Comparison of ENCODE assay signal across 13 cellular contexts in the genomic region with DNA sequence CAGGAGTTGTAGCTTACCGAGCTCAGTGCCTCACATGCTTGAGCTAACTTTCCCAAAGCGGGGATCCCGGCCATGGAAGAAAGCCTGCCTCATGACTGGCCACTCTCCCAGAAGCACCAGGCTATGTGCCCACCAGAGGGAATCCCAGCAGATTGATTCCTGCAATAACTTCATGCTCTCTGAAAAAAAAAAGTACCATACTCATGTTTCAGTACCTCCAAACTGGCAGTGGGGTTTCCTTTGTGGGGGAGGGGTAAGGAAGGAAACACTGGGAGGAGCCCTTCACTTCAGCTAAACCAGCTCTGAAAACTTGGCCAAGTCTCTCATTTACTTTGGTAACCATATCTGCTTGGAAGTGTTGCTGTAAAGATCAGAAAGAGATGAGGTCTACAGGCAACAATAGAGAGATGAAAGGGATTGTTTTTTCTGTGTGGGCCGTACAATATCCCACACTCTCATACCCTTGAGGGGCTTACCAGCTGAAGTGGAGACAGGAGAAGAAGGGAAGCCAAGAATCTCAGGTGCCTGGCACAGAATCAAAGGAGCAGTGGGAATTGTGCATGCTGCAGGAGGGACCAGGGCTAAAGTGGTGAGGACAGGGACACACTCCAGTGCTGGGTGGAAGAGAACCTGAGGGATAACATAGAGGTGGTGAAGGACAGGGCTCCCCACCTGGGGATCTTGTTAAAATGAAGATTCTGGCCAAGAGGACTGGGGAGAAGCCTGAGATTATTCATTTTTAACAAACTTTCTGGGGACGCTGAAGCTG. TPM values are rescaled to one million over a fixed set of nuclear protein-coding genes. Genes with fewer than 3 reads are reported as not detected.
DNase-seq lines count a peak whose midpoint lies in the region; ATAC-seq, FAIRE-seq and TF ChIP-seq lines count a peak whose summit lies in the region.
"Had no signal": no experiment of that assay in that cellular context is flagged by ENCODE, and none has a peak within 500 bp of the region (broad histone marks: within the 10 kb centered on the region; RNA-seq: fewer than 3 reads in every experiment).

No MANE protein-coding gene starts in this region.

- H3K27me3 ChIP-seq in H1 (replicated peaks in 1 of 4; ENCODE audit: control insufficient read depth in 3 of 4, extremely low read depth in 1 of 4, insufficient read depth in 3 of 4, low read length in 3 of 4) = no peaks in the 10 kb centered on the region
- no peaks in the 10 kb centered on the region for H3K27me3 ChIP-seq in neural progenitor cell
- H3K27me3 ChIP-seq: adrenal gland, ovary had no signal

- 86% methylated on average over 5 of the region's 5 CpGs; no CpG with 5 or more reads in 1 of the 2 experiments for WGBS in H1 (ENCODE audit: extremely low coverage in 1 of 2, insufficient coverage in 1 of 2, insufficient read length in 1 of 2, insufficient replicate concordance in 2 of 2, low coverage in 1 of 2, low lambda C conversion rate in 2 of 2, missing lambda C conversion rate in 1 of 2), 2 experiments

- H3K4me1 ChIP-seq in H1 (replicated peaks in 1 of 4; ENCODE audit: control insufficient read depth in 3 of 4, insufficient read depth in 4 of 4, low read length in 3 of 4) (peaks cover 0 to 11% (median 3%) of the 10 kb centered on the region in 4 experiments; a peak in 5 of 7 replicates), neural progenitor cell (peaks cover 18% of the 10 kb centered on the region)
- H3K4me1 ChIP-seq: adrenal gland had no signal

- no peaks in the 10 kb centered on the region for H3K79me1 ChIP-seq in H1 (ENCODE audit: low read depth, low read length)

- H3K4me2 ChIP-seq in H1 (ENCODE audit: insufficient read depth in 1 of 2, low read depth in 2 of 2, low read length in 2 of 2) = no peak overlapping the region
- peak overlapping the region; percentile 41 for H3K4me2 ChIP-seq in neural progenitor cell

- H2BK5ac ChIP-seq in H1 (ENCODE audit: low read depth, low read length) = no peak overlapping the region; the same call in 1 of the 2 replicates

- H3K9me3 ChIP-seq in H1 (ENCODE audit: insufficient read depth in 2 of 2, low read depth in 1 of 2, low read length in 1 of 2) (peaks cover 0 to 4% of the 10 kb centered on the region in 2 experiments; a peak in 1 of 4 replicates), neural progenitor cell (ENCODE audit: low read depth) (no peaks in the 10 kb centered on the region)
- H3K9me3 ChIP-seq: adrenal gland, ovary had no signal

- 0 out of 2 replicates have a peak overlapping the region, but pooled peaks have one; percentile 29 for H2BK20ac ChIP-seq in H1 (ENCODE audit: low read length)

- peaks cover 10% of the 10 kb centered on the region for H3F3A ChIP-seq in neural progenitor cell (ENCODE audit: low read depth)

- H3K14ac ChIP-seq in H1 (ENCODE audit: insufficient read length) = no peak overlapping the region

- CTCF ChIA-PET in H1 (lab: Charles Lee; ENCODE audit: partially characterized antibody) = interaction anchor here (1.3 to 3.4 kb wide), 3 partner anchors 20 to 33 kb away, joined by 3 to 13 read pairs (median 5); no protein-coding TSS in a partner anchor
- CTCF ChIA-PET in T-cell (lab: Charles Lee) = no interaction called here

- FAIRE-seq in H1 (lab: Jason Lieb, UNC) = no peak
- FAIRE-seq: endometrium had no signal

- H3K4me3 Mint-ChIP-seq in neural progenitor cell (no peak overlapping the region), T-cell (no peak overlapping the region)
- H3K4me3 Mint-ChIP-seq: activated CD4-positive, alpha-beta memory T cell treated with anti-CD3 and anti-CD28 coated beads, Interleukin-2, amount 10 ng/mL, durations not matched to agents 7 days and 5 days had no signal

- H3K27ac Mint-ChIP-seq in neural progenitor cell (no peak overlapping the region), T-cell (no peak overlapping the region)
- H3K27ac Mint-ChIP-seq: activated CD4-positive, alpha-beta memory T cell treated with anti-CD3 and anti-CD28 coated beads, Interleukin-2, amount 10 ng/mL, durations not matched to agents 7 days and 5 days had no signal

- no peak overlapping the region for H3K9ac ChIP-seq in H1 (replicated peaks in 1 of 4; ENCODE audit: extremely low read depth in 1 of 4, low read depth in 3 of 4, low read length in 3 of 4)
- no peak overlapping the region for H3K9ac ChIP-seq in neural progenitor cell

- H3K27ac ChIP-seq in C4-2B (peak overlapping the region; percentile 96), H1 (ENCODE audit: low read depth, low read length) (no peak overlapping the region), neural progenitor cell (no peak overlapping the region)
- H3K27ac ChIP-seq: adrenal gland, ovary had no signal

- peak overlapping the region; percentile 56; the same call in 1 of the 2 replicates for H3K18ac ChIP-seq in H1 (ENCODE audit: extremely low read depth, low read length)

- no peak overlapping the region for H3K4me3 ChIP-seq in H1 (ENCODE audit: extremely low read depth in 1 of 4, insufficient read depth in 2 of 4, low read depth in 3 of 4, low read length in 4 of 4)
- no peak overlapping the region for H3K4me3 ChIP-seq in neural progenitor cell
- H3K4me3 ChIP-seq: adrenal gland, ovary had no signal

- POLR2A ChIA-PET in H1 (lab: Charles Lee; ENCODE audit: partially characterized antibody) (no interaction called here), T-cell (lab: Charles Lee) (no interaction called here)

- H3K4ac ChIP-seq in H1 (replicated peaks; ENCODE audit: insufficient read length, low read depth, low read length) = no peak overlapping the region

- no peaks in the 10 kb centered on the region for H3K36me3 Mint-ChIP-seq in neural progenitor cell
- no peaks in the 10 kb centered on the region for H3K36me3 Mint-ChIP-seq in T-cell

- no peaks in the 10 kb centered on the region for H3K23me2 ChIP-seq in H1 (ENCODE audit: low read depth, low read length)

- H3K9me3 Mint-ChIP-seq in neural progenitor cell = peaks cover 4% of the 10 kb centered on the region
- no peaks in the 10 kb centered on the region for H3K9me3 Mint-ChIP-seq in T-cell
- H3K9me3 Mint-ChIP-seq: activated CD4-positive, alpha-beta memory T cell treated with anti-CD3 and anti-CD28 coated beads, Interleukin-2, amount 10 ng/mL, durations not matched to agents 7 days and 5 days had no signal

- no peak overlapping the region for H2AK5ac ChIP-seq in H1 (ENCODE audit: low read depth, low read length)

- no peak overlapping the region for H4K5ac ChIP-seq in H1 (ENCODE audit: insufficient read length, low read depth, low read length)

- H3K4me1 Mint-ChIP-seq in neural progenitor cell (peaks cover 10% of the 10 kb centered on the region), T-cell (peaks cover 0 to 11% (median 4%) of the 10 kb centered on the region in 3 donors)

- no peaks in the 10 kb centered on the region for H4K20me1 ChIP-seq in H1 (replicated peaks in 1 of 2; ENCODE audit: control insufficient read depth in 1 of 2, insufficient read depth in 2 of 2, low read length in 2 of 2)
- H4K20me1 ChIP-seq in neural progenitor cell (ENCODE audit: low read depth) = no peaks in the 10 kb centered on the region

- TF ChIP-seq EP300 in H1 (IDR thresholded peaks at IDR 0.05; ENCODE audit: borderline replicate concordance in 1 of 2, low read depth in 2 of 2, low read length in 2 of 2) = no peak

- ATAC-seq in GM21360 (IDR thresholded peaks at IDR 0.05; ENCODE audit: unreplicated experiment) = no peak
- ATAC-seq in HG03159 (IDR thresholded peaks at IDR 0.05; ENCODE audit: unreplicated experiment) = no peak
- ATAC-seq in T-cell (replicated peaks in 1 of 4) = no peak

- H3K27me3 Mint-ChIP-seq in neural progenitor cell (ENCODE audit: insufficient read depth, low read depth) (peaks cover 2% of the 10 kb centered on the region), T-cell (peaks cover 12 to 22% of the 10 kb centered on the region in 2 donors)

- no peak overlapping the region for H2BK120ac ChIP-seq in H1 (replicated peaks; ENCODE audit: low read depth, low read length)

- no peak overlapping the region for H4K8ac ChIP-seq in H1 (ENCODE audit: extremely low read depth, insufficient read depth, low read length)

- TF ChIP-seq POLR2A in H1 (IDR thresholded peaks at IDR 0.05; ENCODE audit: control extremely low read depth in 1 of 2, low read depth in 2 of 2, low read length in 2 of 2) = no peak

- no peak overlapping the region for H4K91ac ChIP-seq in H1 (replicated peaks; ENCODE audit: insufficient read length, low read length)

- peak overlapping the region; percentile 39; the same call in 1 of the 2 replicates for H2BK12ac ChIP-seq in H1 (ENCODE audit: low read depth, low read length)

- peak overlapping the region; percentile 54; the same call in 1 of the 2 replicates for H2AFZ ChIP-seq in H1 (ENCODE audit: low read length)
- H2AFZ ChIP-seq in neural progenitor cell (replicated peaks) = peak overlapping the region; percentile 45

- TF ChIP-seq CTCF in C4-2B (conservative IDR thresholded peaks at IDR 0.05) = no peak
- TF ChIP-seq CTCF in H1 (IDR thresholded peaks at IDR 0.05; ENCODE audit: control extremely low read depth in 1 of 3, insufficient read depth in 1 of 3, low read depth in 1 of 3, low read length in 3 of 3) = no peak
- no peak for TF ChIP-seq CTCF in neural progenitor cell (IDR thresholded peaks at IDR 0.05)

- DNase-seq in NCI-H2029 treated with DMSO at 0.1 percent for 48 hours (lab: John Stamatoyannopoulos, UW) (peak; percentile 49), H1 (ENCODE audit: low read depth in 1 of 2, low spot score in 2 of 2) (no peak), neural progenitor cell (ENCODE audit: low spot score) (no peak), T-cell (no peak)
- no peak for DNase-seq in stimulated activated CD4-positive, alpha-beta T cell treated with anti-CD3 and anti-CD28 coated beads, Interleukin-15, amount 100 ng/mL, for 24 hours
- DNase-seq: activated CD4-positive, alpha-beta memory T cell treated with anti-CD3 and anti-CD28 coated beads, Interleukin-2, amount 10 ng/mL, durations not matched to agents 7 days and 5 days; adrenal gland; ovary; SHP77 treated with DMSO at 0.1 percent for 48 hours had no signal

- no peak overlapping the region for H2BK15ac ChIP-seq in H1 (ENCODE audit: low read length)

- H3K56ac ChIP-seq in H1 (replicated peaks; ENCODE audit: insufficient read length, low read depth, low read length) = no peak overlapping the region

- H3K79me2 ChIP-seq in H1 (ENCODE audit: control insufficient read depth in 1 of 2, insufficient read depth in 2 of 2, low read length in 2 of 2) (no peaks in the 10 kb centered on the region), neural progenitor cell (ENCODE audit: low read depth) (no peaks in the 10 kb centered on the region)

- no peak for TF ChIP-seq RAD21 in H1 (IDR thresholded peaks at IDR 0.05 in 1 of 2, conservative IDR thresholded peaks at IDR 0.05 in 1 of 2; ENCODE audit: low read depth in 2 of 2, low read length in 2 of 2)

- H3K23ac ChIP-seq in H1 (ENCODE audit: insufficient read length) = no peak overlapping the region

- H3K36me3 ChIP-seq in H1 (ENCODE audit: control insufficient read depth in 2 of 4, insufficient read depth in 4 of 4, low read length in 3 of 4) (no peaks in the 10 kb centered on the region), neural progenitor cell (no peaks in the 10 kb centered on the region)
- H3K36me3 ChIP-seq: adrenal gland, ovary had no signal

RNA-seq across cellular contexts. Expression of gene TACSTD2, which starts 42.4 kb away (rescaled TPM):
- 0.76 and 0.88 TPM in 2 replicates for total RNA-seq in H1 (2021; fragmentation: NEBNext Ultra II Directional; extraction: Animal tissue kit (Norgen Biotek cat#: 25700))
- polyA plus RNA-seq in H1 (2011; rRNA removed) = 0.85 and 1.3 TPM in 2 replicates
- 0.97 TPM for polyA plus RNA-seq in H1 (2011; cell fraction: cytosol; rRNA removed)
- polyA plus RNA-seq in H1 (2011; cell fraction: nucleus; rRNA removed) = 0.60 TPM
- 0.29 to 0.68 TPM (median 0.57 TPM) in 4 replicates for polyA plus RNA-seq in H1 (2012, experiment 1 of 2)
- polyA plus RNA-seq in H1 (2012, experiment 2 of 2) = 0.49 TPM
- polyA plus RNA-seq in H1 (2013, experiment 1 of 2) = 1.4 TPM
- polyA plus RNA-seq in H1 (2013, experiment 2 of 2) = 1.4 TPM
- polyA minus RNA-seq in H1 (2011; rRNA and poly(A)+ RNA removed) = 0.15 and 0.38 TPM in 2 replicates
- polyA minus RNA-seq in H1 (2011; cell fraction: cytosol; rRNA and poly(A)+ RNA removed) = 0.59 TPM
- polyA minus RNA-seq in H1 (2011; cell fraction: nucleus; rRNA and poly(A)+ RNA removed) = 1.2 TPM
- total RNA-seq in neural progenitor cell (ENCODE audit: low replicate concordance) (0.28 TPM in 1 of 2 replicates, not detected in the other), T-cell (under 1 TPM in 3 of 5 donors, not detected in 2; 0.16 to 0.38 (median 0.25) TPM)
- total RNA-seq: activated CD4-positive, alpha-beta memory T cell treated with anti-CD3 and anti-CD28 coated beads, Interleukin-2, amount 10 ng/mL, durations not matched to agents 7 days and 5 days had no signal
